In genomic region chr17:15453782-15454181, GRCh38 we compare ENCODE assay signal across 27 cellular contexts. TPM values are rescaled to one million over a fixed set of nuclear protein-coding genes. Genes with fewer than 3 reads are reported as not detected.
DNase-seq lines count a peak whose midpoint lies in the region; ATAC-seq and TF ChIP-seq lines count a peak whose summit lies in the region.
"Had no signal": no experiment of that assay in that cellular context is flagged by ENCODE, and none has a peak within 500 bp of the region (broad histone marks: within the 10 kb centered on the region; RNA-seq: fewer than 3 reads in every experiment).

No MANE protein-coding gene starts in this region.

- H3K27me3 ChIP-seq in layer of hippocampus (ENCODE audit: control insufficient read depth, insufficient read depth, low read length): no peaks in the 10 kb centered on the region
- H3K27me3 ChIP-seq in suprapubic skin: no peaks in the 10 kb centered on the region
- H3K27me3 ChIP-seq: BE2C, cardiac muscle cell, MG63, tibial artery had no signal

- H3K27ac ChIP-seq in caudate nucleus (ENCODE audit: low read depth, low read length) (peak overlapping the region; percentile 81), layer of hippocampus (ENCODE audit: low read depth, low read length) (peak overlapping the region; percentile 87), suprapubic skin (no peak overlapping the region)
- H3K27ac ChIP-seq: cardiac muscle cell, RWPE1, tibial artery had no signal

- H3K4me3 ChIP-seq in AG10803 (ENCODE audit: low read length) (no peak overlapping the region), suprapubic skin (no peak overlapping the region)
- H3K4me3 ChIP-seq: cardiac muscle cell, HAP-1, K562, MG63, tibial artery had no signal

- no peak for ATAC-seq in GM18858 (IDR thresholded peaks at IDR 0.05; ENCODE audit: unreplicated experiment)
- ATAC-seq: activated CD8-positive, alpha-beta T cell treated with anti-CD3 and anti-CD28 coated beads for 36 hours; activated naive CD4-positive, alpha-beta T cell treated with anti-CD3 and anti-CD28 coated beads, Interleukin-2, amount 50 U/mL, for 72 hours; esophagus mucosa; K562 had no signal

- H3K36me3 ChIP-seq in suprapubic skin: no peaks in the 10 kb centered on the region
- H3K36me3 ChIP-seq: BE2C, cardiac muscle cell, MG63, tibial artery had no signal

- TF ChIP-seq EP300 in suprapubic skin (IDR thresholded peaks at IDR 0.05): no peak

- TF ChIP-seq CTCF in AG10803 (conservative IDR thresholded peaks at IDR 0.05; ENCODE audit: low read length) (no peak), suprapubic skin (IDR thresholded peaks at IDR 0.05) (no peak)

- no peaks in the 10 kb centered on the region for H3K9me3 ChIP-seq in suprapubic skin
- H3K9me3 ChIP-seq: BE2C, Caco-2, HAP-1, MG63, tibial artery had no signal

- peak; percentile 19 for DNase-seq in AG10803 (ENCODE audit: low read depth)
- DNase-seq in caudate nucleus (lab: John Stamatoyannopoulos, UW): peak in 40 of 61 donors; percentile 6 to 82 (median 37)
- peak; percentile 93 for DNase-seq in pons (ENCODE audit: low spot score)
- DNase-seq in AG08395 (ENCODE audit: low spot score): no peak
- no peak for DNase-seq in NCI-H2107 treated with DMSO at 0.1 percent for 48 hours (lab: John Stamatoyannopoulos, UW; ENCODE audit: unreplicated experiment)
- DNase-seq in suprapubic skin (ENCODE audit: low spot score in 2 of 2): no peak
- DNase-seq: activated CD8-positive, alpha-beta T cell treated with anti-CD3 and anti-CD28 coated beads for 36 hours; aorta; BE2C; Caco-2; DMS79; endodermal cell; GDM1; MG63; NCI-H2081; NCI-H226; NCI-H82; stimulated activated naive CD4-positive, alpha-beta T cell treated with Interleukin-2 at 50 U/mL for 16 hours; tibial artery had no signal

- TF ChIP-seq POLR2A in suprapubic skin (IDR thresholded peaks at IDR 0.05): no peak

- H3K4me1 ChIP-seq in suprapubic skin: peaks cover 39% of the 10 kb centered on the region
- H3K4me1 ChIP-seq: BE2C, HAP-1 had no signal

- WGBS in suprapubic skin: 49% methylated on average over 3 of the region's 3 CpGs

RNA-seq across cellular contexts. Expression of gene CDRT4, which starts 13.6 kb away (rescaled TPM):
- 10 to 100 TPM in 2 of 4 donors, 1 to 10 TPM in 2; 7.1 to 23.8 (median 8.8) TPM for total RNA-seq in suprapubic skin

Comparison
In these comparisons a context has a peak if more than half of its experiments do, and no peak if none do; other contexts are left out.
1. DNase-seq: peak in AG10803 (single experiment), caudate nucleus (40 of 61) and pons (single experiment); none in AG08395 (single experiment), NCI-H2107 treated with DMSO at 0.1 percent for 48 hours (single experiment) and suprapubic skin (0 of 2).